Comparison of ENCODE assay signal across 14 cellular contexts in the genomic region with DNA sequence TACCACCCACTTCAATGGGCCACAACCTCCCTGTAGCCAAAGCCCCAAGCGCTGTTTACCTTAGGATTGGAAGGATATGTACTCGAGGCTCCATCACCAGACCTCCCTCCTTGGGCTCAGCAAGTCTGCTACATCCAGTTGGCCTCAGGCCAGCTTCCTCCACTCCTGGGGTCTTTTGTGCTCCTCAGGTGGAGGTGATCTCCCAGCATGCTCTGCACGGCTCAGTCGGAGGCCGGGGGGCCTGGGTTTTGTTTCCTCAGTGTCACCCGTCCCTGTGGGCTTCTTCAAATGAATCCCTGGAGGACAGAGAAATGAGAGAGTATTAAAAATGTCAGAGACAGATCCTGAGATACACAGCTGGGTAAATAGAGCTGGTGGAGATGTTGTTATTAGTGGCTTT.
DNase-seq lines count a peak whose midpoint lies in the region; ATAC-seq and TF ChIP-seq lines count a peak whose summit lies in the region.
"Had no signal": no experiment of that assay in that cellular context is flagged by ENCODE, and none has a peak within 500 bp of the region (broad histone marks: within the 10 kb centered on the region; RNA-seq: fewer than 3 reads in every experiment).

No MANE protein-coding gene starts in this region.

- H3K4me3 ChIP-seq in HEK293 (ENCODE audit: low read depth, low read length) (no peak overlapping the region), esophagus muscularis mucosa (no peak overlapping the region), SK-N-SH (ENCODE audit: low read depth in 2 of 2, low read length in 1 of 2) (no peak overlapping the region)

- intact Hi-C loops in esophagus muscularis mucosa (cut with DNase I): no loop called here

- 0 out of 2 replicates have a peak, but pooled peaks cover 2% of the 10 kb centered on the region for H3K4me1 ChIP-seq in HEK293 (ENCODE audit: control insufficient read depth, insufficient read depth, low read length)
- peaks cover 0 to 7% (median 3%) of the 10 kb centered on the region in 4 donors for H3K4me1 ChIP-seq in esophagus muscularis mucosa
- peaks cover 0 to 3% of the 10 kb centered on the region in 2 experiments; a peak in 2 of 4 replicates for H3K4me1 ChIP-seq in SK-N-SH (ENCODE audit: control insufficient read depth in 1 of 2, insufficient read depth in 2 of 2, low read depth in 1 of 2, low read length in 1 of 2)

- POLR2A ChIA-PET in HEK293 (lab: Yijun Ruan, JAX): no interaction called here
- POLR2A ChIA-PET in SK-N-SH (lab: Yijun Ruan, JAX): no interaction called here

- CTCF ChIA-PET in HEK293 (lab: Yijun Ruan, JAX): interaction anchor here (0.5 to 1.1 kb wide), 2 partner anchors 274 to 723 kb away, joined by 3 to 4 read pairs; a partner anchor contains a TSS
- CTCF ChIA-PET in SK-N-SH (lab: Yijun Ruan, JAX): interaction anchor here (0.9 kb wide), 1 partner anchor 12 kb away, joined by 3 read pairs; no protein-coding TSS in a partner anchor

- peaks cover 2% of the 10 kb centered on the region for H3F3A ChIP-seq in SK-N-SH (replicated peaks; ENCODE audit: insufficient read depth)

- TF ChIP-seq POLR2A in esophagus muscularis mucosa (IDR thresholded peaks at IDR 0.05; ENCODE audit: low read depth): no peak

- H3K27ac ChIP-seq in HEK293 (ENCODE audit: extremely low read depth, low read depth, low read length) (no peak overlapping the region), esophagus muscularis mucosa (replicated peaks in 1 of 4) (no peak overlapping the region), SK-N-SH (ENCODE audit: low read depth in 2 of 2, low read length in 1 of 2) (no peak overlapping the region)
- H3K27ac ChIP-seq: RWPE1 had no signal

- H3K36me3 ChIP-seq in HEK293 (ENCODE audit: control insufficient read depth in 2 of 2, insufficient read depth in 1 of 2, low read length in 2 of 2) (no peaks in the 10 kb centered on the region), esophagus muscularis mucosa (no peaks in the 10 kb centered on the region), SK-N-SH (replicated peaks in 1 of 2; ENCODE audit: control insufficient read depth in 1 of 2, insufficient read depth in 2 of 2, low read length in 1 of 2) (no peaks in the 10 kb centered on the region)

- H2AFZ ChIP-seq in SK-N-SH (ENCODE audit: low read depth): no peak overlapping the region

- no peak overlapping the region for H3K9ac ChIP-seq in SK-N-SH

- ATAC-seq in stimulated activated naive CD8-positive, alpha-beta T cell treated with anti-CD3 and anti-CD28 coated beads, Interleukin-15, Interleukin-2, amounts not matched to agents 100 U/mL and 50 U/mL, for 24 hours: no peak

- TF ChIP-seq EP300 in esophagus muscularis mucosa (IDR thresholded peaks at IDR 0.05): no peak
- TF ChIP-seq EP300 in SK-N-SH (IDR thresholded peaks at IDR 0.05; ENCODE audit: borderline replicate concordance in 1 of 2, low read depth in 1 of 2, low read length in 1 of 2): no peak

- H3K9me2 ChIP-seq in SK-N-SH: no peaks in the 10 kb centered on the region

- H3K79me2 ChIP-seq in SK-N-SH (ENCODE audit: insufficient read depth): no peaks in the 10 kb centered on the region

- H3K4me2 ChIP-seq in SK-N-SH: no peak overlapping the region

- H3K9me3 ChIP-seq in HEK293 (ENCODE audit: control insufficient read depth, insufficient read depth, low read depth, low read length): no peaks in the 10 kb centered on the region
- no peaks in the 10 kb centered on the region for H3K9me3 ChIP-seq in esophagus muscularis mucosa
- H3K9me3 ChIP-seq in SK-N-SH: no peaks in the 10 kb centered on the region

- TF ChIP-seq CTCF in HEK293 (tag by site-specific recombination; IDR thresholded peaks at IDR 0.05) (no peak), esophagus muscularis mucosa (IDR thresholded peaks at IDR 0.05) (no peak), SK-N-SH (IDR thresholded peaks at IDR 0.05) (no peak)

- no peaks in the 10 kb centered on the region for H4K20me1 ChIP-seq in SK-N-SH (ENCODE audit: insufficient read depth)

- H3K27me3 ChIP-seq in esophagus muscularis mucosa (peaks cover 0 to 18% (median 0%) of the 10 kb centered on the region in 4 donors), SK-N-SH (ENCODE audit: insufficient read depth) (no peaks in the 10 kb centered on the region)

- DNase-seq in NCI-H187 (lab: John Stamatoyannopoulos, UW) (peak; percentile 38 to 45), NCI-H510A (lab: John Stamatoyannopoulos, UW) (peak; percentile 74), esophagus muscularis mucosa (ENCODE audit: extremely low spot score) (peak; percentile 85), T-helper 1 cell (no peak), SK-N-SH (no peak)
- no peak for DNase-seq in stimulated activated naive CD8-positive, alpha-beta T cell treated with anti-CD3 and anti-CD28 coated beads, Interleukin-15, Interleukin-2, amounts not matched to agents 100 U/mL and 50 U/mL, for 24 hours
- DNase-seq: ACHN, AML-193, COR-L47, H9, NCI-H2227 treated with DMSO at 0.1 percent for 48 hours, NCI-H774 had no signal

- WGBS in esophagus muscularis mucosa: 79% methylated on average over 6 of the region's 6 CpGs
- 81% methylated on average over 6 of the region's 6 CpGs for WGBS in SK-N-SH (ENCODE audit: low lambda C conversion rate)

- TF ChIP-seq RAD21 in SK-N-SH (IDR thresholded peaks at IDR 0.05; ENCODE audit: low read length): no peak

TF ChIP-seq in HEK293, 187 proteins besides CTCF, POLR2A, EP300 and RAD21 (continues in another document):
- TF ChIP-seq, protein P1, sequence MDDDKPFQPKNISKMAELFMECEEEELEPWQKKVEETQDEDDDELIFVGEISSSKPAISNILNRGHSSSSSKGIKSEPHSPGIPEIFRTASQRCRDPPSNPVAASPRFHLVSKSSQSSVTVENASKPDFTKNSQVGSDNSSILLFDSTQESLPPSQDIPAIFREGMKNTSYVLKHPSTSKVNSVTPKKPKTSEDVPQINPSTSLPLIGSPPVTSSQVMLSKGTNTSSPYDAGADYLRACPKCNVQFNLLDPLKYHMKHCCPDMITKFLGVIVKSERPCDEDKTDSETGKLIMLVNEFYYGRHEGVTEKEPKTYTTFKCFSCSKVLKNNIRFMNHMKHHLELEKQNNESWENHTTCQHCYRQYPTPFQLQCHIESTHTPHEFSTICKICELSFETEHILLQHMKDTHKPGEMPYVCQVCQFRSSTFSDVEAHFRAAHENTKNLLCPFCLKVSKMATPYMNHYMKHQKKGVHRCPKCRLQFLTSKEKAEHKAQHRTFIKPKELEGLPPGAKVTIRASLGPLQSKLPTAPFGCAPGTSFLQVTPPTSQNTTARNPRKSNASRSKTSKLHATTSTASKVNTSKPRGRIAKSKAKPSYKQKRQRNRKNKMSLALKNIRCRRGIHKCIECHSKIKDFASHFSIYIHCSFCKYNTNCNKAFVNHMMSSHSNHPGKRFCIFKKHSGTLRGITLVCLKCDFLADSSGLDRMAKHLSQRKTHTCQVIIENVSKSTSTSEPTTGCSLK (tag by site-specific recombination; IDR thresholded peaks at IDR 0.05): no peak
- TF ChIP-seq ZNF530 (tag by site-specific recombination; IDR thresholded peaks at IDR 0.05; ENCODE audit: low read depth): no peak
- no peak for TF ChIP-seq KLF7 (tag by site-specific recombination; IDR thresholded peaks at IDR 0.05; ENCODE audit: borderline replicate concordance)
- no peak for TF ChIP-seq ZNF16 (tag by site-specific recombination; IDR thresholded peaks at IDR 0.05; ENCODE audit: low read depth)
- no peak for TF ChIP-seq ZSCAN16 (tag by site-specific recombination; IDR thresholded peaks at IDR 0.05)

TF ChIP-seq in SK-N-SH, 30 proteins besides CTCF, POLR2A, EP300 and RAD21:
- TF ChIP-seq GABPA (IDR thresholded peaks at IDR 0.05; ENCODE audit: low read depth): no peak
- TF ChIP-seq, protein P2, sequence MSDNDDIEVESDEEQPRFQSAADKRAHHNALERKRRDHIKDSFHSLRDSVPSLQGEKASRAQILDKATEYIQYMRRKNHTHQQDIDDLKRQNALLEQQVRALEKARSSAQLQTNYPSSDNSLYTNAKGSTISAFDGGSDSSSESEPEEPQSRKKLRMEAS (IDR thresholded peaks at IDR 0.05; ENCODE audit: low read depth): no peak
- no peak for TF ChIP-seq CHD2 (IDR thresholded peaks at IDR 0.05; ENCODE audit: low read length, partially characterized antibody)
- no peak for TF ChIP-seq SMC3 (IDR thresholded peaks at IDR 0.05; ENCODE audit: low read depth, low read length)

Comparison
In these comparisons a context has a peak if more than half of its experiments do, and no peak if none do; other contexts are left out.
1. DNase-seq: peak in NCI-H187 (2 of 2), NCI-H510A (single experiment) and esophagus muscularis mucosa (single experiment); none in stimulated activated naive CD8-positive, alpha-beta T cell treated with anti-CD3 and anti-CD28 coated beads, Interleukin-15, Interleukin-2, amounts not matched to agents 100 U/mL and 50 U/mL, for 24 hours (single experiment), T-helper 1 cell (0 of 5) and SK-N-SH (single experiment).